In genomic region chr3:138890555-138891187, GRCh38 we compare ENCODE assay signal across 14 cellular contexts. TPM values are rescaled to one million over a fixed set of nuclear protein-coding genes. Genes with fewer than 3 reads are reported as not detected.
A peak's percentile ranks its signal among the peaks of the same experiment; 100 is the strongest.
DNase-seq lines count a peak whose midpoint lies in the region; ATAC-seq and TF ChIP-seq lines count a peak whose summit lies in the region.
"Had no signal": no experiment of that assay in that cellular context is flagged by ENCODE, and none has a peak within 500 bp of the region (broad histone marks: within the 10 kb centered on the region; RNA-seq: fewer than 3 reads in every experiment).

No MANE protein-coding gene starts in this region.

- TF ChIP-seq CTCF in BE2C (IDR thresholded peaks at IDR 0.05; ENCODE audit: low read depth, low read length), result no peak

- H3K9me3 Mint-ChIP-seq in stimulated activated naive CD8-positive, alpha-beta T cell treated with anti-CD3 and anti-CD28 coated beads, Interleukin-15, amount 100 ng/mL, for 72 hours, result no peaks in the 10 kb centered on the region
- H3K9me3 Mint-ChIP-seq in activated T-cell treated with anti-CD3 and anti-CD28 coated beads, Interleukin-2, amount 50 U/mL, for 24 hours, result no peaks in the 10 kb centered on the region

- H3K9me3 ChIP-seq in T-helper 17 cell (ENCODE audit: control insufficient read depth, low read length, poor library complexity, severe bottlenecking) (no peaks in the 10 kb centered on the region), BE2C (no peaks in the 10 kb centered on the region)
- H3K9me3 ChIP-seq: uterus had no signal

- H3K36me3 ChIP-seq in BE2C, result no peaks in the 10 kb centered on the region
- H3K36me3 ChIP-seq: MG63, uterus had no signal

- no peak overlapping the region for H3K4me3 ChIP-seq in BE2C (ENCODE audit: low read depth, low read length)
- H3K4me3 ChIP-seq: MG63, uterus had no signal

- H3K27ac Mint-ChIP-seq in stimulated activated naive CD8-positive, alpha-beta T cell treated with anti-CD3 and anti-CD28 coated beads, Interleukin-15, amount 100 ng/mL, for 72 hours, result no peak overlapping the region
- H3K27ac Mint-ChIP-seq in T-helper 17 cell, result peak overlapping the region; percentile 34
- H3K27ac Mint-ChIP-seq in activated T-cell treated with anti-CD3 and anti-CD28 coated beads, Interleukin-2, amount 50 U/mL, for 24 hours, result no peak overlapping the region

- no peak for DNase-seq in stimulated activated naive CD8-positive, alpha-beta T cell treated with anti-CD3 and anti-CD28 coated beads, Interleukin-15, Interleukin-2, amounts not matched to agents 100 U/mL and 50 U/mL, for 24 hours
- no peak for DNase-seq in stimulated activated naive CD8-positive, alpha-beta T cell treated with anti-CD3 and anti-CD28 coated beads, Interleukin-15, amount 100 ng/mL, for 72 hours
- DNase-seq in T-helper 17 cell (no peak), BE2C (no peak), sciatic nerve (ENCODE audit: low spot score) (no peak), dedifferentiated amniotic fluid mesenchymal stem cell (ENCODE audit: extremely low spot score) (no peak)
- no peak for DNase-seq in activated T-cell treated with anti-CD3 and anti-CD28 coated beads, Interleukin-2, amount 50 U/mL, for 24 hours
- DNase-seq: activated naive CD4-positive, alpha-beta T cell treated with Interleukin-2 at 50 U/mL for 16 hours; uterus had no signal

- intact Hi-C loops in sciatic nerve (cut with DNase I), result no loop called here

- no peaks in the 10 kb centered on the region for H3K4me1 ChIP-seq in BE2C
- H3K4me1 ChIP-seq: uterus had no signal

- H3K27me3 ChIP-seq in BE2C, result no peaks in the 10 kb centered on the region
- H3K27me3 ChIP-seq: MG63, uterus had no signal

- ATAC-seq in stimulated activated naive CD8-positive, alpha-beta T cell treated with anti-CD3 and anti-CD28 coated beads, Interleukin-15, Interleukin-2, amounts not matched to agents 100 U/mL and 50 U/mL, for 24 hours, result peak; percentile 66
- ATAC-seq in stimulated activated naive CD8-positive, alpha-beta T cell treated with anti-CD3 and anti-CD28 coated beads, Interleukin-15, amount 100 ng/mL, for 72 hours, result no peak
- peak; percentile 81 for ATAC-seq in HG03342 (IDR thresholded peaks at IDR 0.05; ENCODE audit: unreplicated experiment)
- ATAC-seq in T-helper 17 cell, result no peak
- ATAC-seq in sciatic nerve, result no peak

- no peak overlapping the region for H3K4me3 Mint-ChIP-seq in stimulated activated naive CD8-positive, alpha-beta T cell treated with anti-CD3 and anti-CD28 coated beads, Interleukin-15, amount 100 ng/mL, for 72 hours
- H3K4me3 Mint-ChIP-seq in T-helper 17 cell, result no peak overlapping the region
- no peak overlapping the region for H3K4me3 Mint-ChIP-seq in activated T-cell treated with anti-CD3 and anti-CD28 coated beads, Interleukin-2, amount 50 U/mL, for 24 hours

- peaks cover 18% of the 10 kb centered on the region for H3K27me3 Mint-ChIP-seq in stimulated activated naive CD8-positive, alpha-beta T cell treated with anti-CD3 and anti-CD28 coated beads, Interleukin-15, amount 100 ng/mL, for 72 hours
- peaks cover 15% of the 10 kb centered on the region for H3K27me3 Mint-ChIP-seq in T-helper 17 cell
- H3K27me3 Mint-ChIP-seq in activated T-cell treated with anti-CD3 and anti-CD28 coated beads, Interleukin-2, amount 50 U/mL, for 24 hours, result peaks cover 5% of the 10 kb centered on the region

- peaks cover 6% of the 10 kb centered on the region for H3K4me1 Mint-ChIP-seq in stimulated activated naive CD8-positive, alpha-beta T cell treated with anti-CD3 and anti-CD28 coated beads, Interleukin-15, amount 100 ng/mL, for 72 hours
- H3K4me1 Mint-ChIP-seq in T-helper 17 cell, result peaks cover 4% of the 10 kb centered on the region
- peaks cover 4% of the 10 kb centered on the region for H3K4me1 Mint-ChIP-seq in activated T-cell treated with anti-CD3 and anti-CD28 coated beads, Interleukin-2, amount 50 U/mL, for 24 hours (ENCODE audit: low read depth)

- H3K36me3 Mint-ChIP-seq in T-helper 17 cell (ENCODE audit: low read depth), result no peaks in the 10 kb centered on the region
- H3K36me3 Mint-ChIP-seq in activated T-cell treated with anti-CD3 and anti-CD28 coated beads, Interleukin-2, amount 50 U/mL, for 24 hours (ENCODE audit: low read depth), result no peaks in the 10 kb centered on the region

RNA-seq across cellular contexts. Expression of gene PIK3CB, which starts 55.9 kb away (rescaled TPM):
- 10 to 100 TPM; 26.5 to 36.2 TPM for total RNA-seq in T-helper 17 cell
- 12.9 TPM for polyA plus RNA-seq in BE2C (2012; ENCODE audit: insufficient read depth, insufficient read length, low read depth)
- total RNA-seq in sciatic nerve, result 28.8 TPM

RNA-seq across cellular contexts. Expression of gene FOXL2, which starts 56.3 kb away (rescaled TPM):
- not detected for total RNA-seq in T-helper 17 cell
- not detected for polyA plus RNA-seq in BE2C (2012; ENCODE audit: insufficient read depth, insufficient read length, low read depth)
- 0.13 TPM for total RNA-seq in sciatic nerve
- total RNA-seq: A673, lower leg skin, SK-MEL-5 had no signal

RNA-seq across cellular contexts. Expression of gene FOXL2NB, which starts 56.3 kb away (rescaled TPM):
- not detected for total RNA-seq in T-helper 17 cell
- not detected for polyA plus RNA-seq in BE2C (2012; ENCODE audit: insufficient read depth, insufficient read length, low read depth)
- not detected for total RNA-seq in sciatic nerve
- total RNA-seq: A673, lower leg skin, SK-MEL-5 had no signal

Comparison
In these comparisons a context has a peak if more than half of its experiments do, and no peak if none do; other contexts are left out.
1. ATAC-seq: peak in stimulated activated naive CD8-positive, alpha-beta T cell treated with anti-CD3 and anti-CD28 coated beads, Interleukin-15, Interleukin-2, amounts not matched to agents 100 U/mL and 50 U/mL, for 24 hours (single experiment) and HG03342 (single experiment); none in stimulated activated naive CD8-positive, alpha-beta T cell treated with anti-CD3 and anti-CD28 coated beads, Interleukin-15, amount 100 ng/mL, for 72 hours (single experiment), T-helper 17 cell (single experiment) and sciatic nerve (single experiment).